Comparison of ENCODE assay signal across 16 cellular contexts in genomic region chr2:109380502-109381326, GRCh38.
DNase-seq lines count a peak whose midpoint lies in the region; ATAC-seq and TF ChIP-seq lines count a peak whose summit lies in the region.
"Had no signal": no experiment of that assay in that cellular context is flagged by ENCODE, and none has a peak within 500 bp of the region (broad histone marks: within the 10 kb centered on the region; RNA-seq: fewer than 3 reads in every experiment).

No MANE protein-coding gene starts in this region.

- H3K27ac ChIP-seq in mammary epithelial cell (ENCODE audit: insufficient read depth, low read depth, low read length) (no peak overlapping the region), left lung (no peak overlapping the region), upper lobe of right lung (no peak overlapping the region)

- H3K4me1 Mint-ChIP-seq in MCF 10A (ENCODE audit: insufficient read depth, unreplicated experiment): peaks cover 15% of the 10 kb centered on the region
- no peaks in the 10 kb centered on the region for H3K4me1 Mint-ChIP-seq in activated CD8-positive, alpha-beta memory T cell treated with anti-CD3 and anti-CD28 coated beads, Interleukin-2, amount 10 ng/mL, durations not matched to agents 7 days and 5 days

- H3K36me3 Mint-ChIP-seq in MCF 10A (ENCODE audit: insufficient read depth, unreplicated experiment): peaks cover 21% of the 10 kb centered on the region
- H3K36me3 Mint-ChIP-seq in activated CD8-positive, alpha-beta memory T cell treated with anti-CD3 and anti-CD28 coated beads, Interleukin-2, amount 10 ng/mL, durations not matched to agents 7 days and 5 days: no peaks in the 10 kb centered on the region

- TF ChIP-seq CTCF in MCF 10A (IDR thresholded peaks at IDR 0.05; ENCODE audit: unreplicated experiment): no peak
- TF ChIP-seq CTCF in mammary epithelial cell (conservative IDR thresholded peaks at IDR 0.05 in 1 of 2, IDR thresholded peaks at IDR 0.05 in 1 of 2; ENCODE audit: extremely low read depth in 1 of 2, insufficient read depth in 1 of 2, low read depth in 1 of 2, low read length in 2 of 2): no peak
- TF ChIP-seq CTCF in left lung (IDR thresholded peaks at IDR 0.05): no peak
- no peak for TF ChIP-seq CTCF in upper lobe of right lung (IDR thresholded peaks at IDR 0.05)

- POLR2A ChIA-PET in MCF 10A (lab: Yijun Ruan, JAX): no interaction called here

- H3K9me3 Mint-ChIP-seq in MCF 10A (ENCODE audit: unreplicated experiment): no peaks in the 10 kb centered on the region
- no peaks in the 10 kb centered on the region for H3K9me3 Mint-ChIP-seq in activated CD8-positive, alpha-beta memory T cell treated with anti-CD3 and anti-CD28 coated beads, Interleukin-2, amount 10 ng/mL, durations not matched to agents 7 days and 5 days (ENCODE audit: low read depth)
- H3K9me3 Mint-ChIP-seq: CD8-positive, alpha-beta T cell; T-helper 1 cell treated with Interleukin-12 subunit alpha and Interleukin-12 subunit beta and Interleukin-4 antibody, amounts not matched to agents 30 μg/mL and 1 μg/mL, for 36 hours had no signal

- no peaks in the 10 kb centered on the region for H3K27me3 ChIP-seq in mammary epithelial cell (ENCODE audit: insufficient read depth, low read length)
- H3K27me3 ChIP-seq in left lung: no peaks in the 10 kb centered on the region
- H3K27me3 ChIP-seq in upper lobe of right lung: no peaks in the 10 kb centered on the region

- H3K27ac Mint-ChIP-seq in MCF 10A (ENCODE audit: low read depth, unreplicated experiment): no peak overlapping the region
- H3K27ac Mint-ChIP-seq in activated CD8-positive, alpha-beta memory T cell treated with anti-CD3 and anti-CD28 coated beads, Interleukin-2, amount 10 ng/mL, durations not matched to agents 7 days and 5 days: no peak overlapping the region
- H3K27ac Mint-ChIP-seq: CD8-positive, alpha-beta T cell; T-helper 1 cell treated with Interleukin-12 subunit alpha and Interleukin-12 subunit beta and Interleukin-4 antibody, amounts not matched to agents 30 μg/mL and 1 μg/mL, for 36 hours had no signal

- H3K27me3 Mint-ChIP-seq in MCF 10A (ENCODE audit: insufficient read depth, unreplicated experiment): no peaks in the 10 kb centered on the region
- H3K27me3 Mint-ChIP-seq in activated CD8-positive, alpha-beta memory T cell treated with anti-CD3 and anti-CD28 coated beads, Interleukin-2, amount 10 ng/mL, durations not matched to agents 7 days and 5 days: peaks cover 2% of the 10 kb centered on the region

- in situ Hi-C loops in mammary epithelial cell (cut with MboI; ENCODE audit: low sequenced_read_pairs in 2 of 2): no loop called here

- ATAC-seq in activated CD8-positive, alpha-beta memory T cell treated with anti-CD3 and anti-CD28 coated beads, Interleukin-2, amount 10 ng/mL, durations not matched to agents 7 days and 5 days: no peak
- ATAC-seq in left lung (no peak), upper lobe of right lung (no peak)
- ATAC-seq: CD8-positive, alpha-beta T cell; Panc1 had no signal

- H3K36me3 ChIP-seq in mammary epithelial cell (ENCODE audit: insufficient read depth, low read length): no peaks in the 10 kb centered on the region
- H3K36me3 ChIP-seq in left lung: no peaks in the 10 kb centered on the region
- no peaks in the 10 kb centered on the region for H3K36me3 ChIP-seq in upper lobe of right lung

- no peak overlapping the region for H3K4me3 ChIP-seq in mammary epithelial cell (replicated peaks in 1 of 3; ENCODE audit: insufficient read depth in 1 of 3, low read depth in 2 of 3, low read length in 3 of 3)
- no peak overlapping the region for H3K4me3 ChIP-seq in left lung
- no peak overlapping the region for H3K4me3 ChIP-seq in upper lobe of right lung

- CTCF ChIA-PET in MCF 10A (lab: Yijun Ruan, JAX): interaction anchor here (0.6 kb wide), 1 partner anchor 165 kb away, joined by 3 read pairs; no protein-coding TSS in a partner anchor
- CTCF ChIA-PET in mammary epithelial cell (lab: Charles Lee; ENCODE audit: low non-redundant PET): no interaction called here
- CTCF ChIA-PET in activated CD8-positive, alpha-beta memory T cell treated with anti-CD3 and anti-CD28 coated beads, Interleukin-2, amount 10 ng/mL, durations not matched to agents 7 days and 5 days (lab: Charles Lee): no interaction called here

- H3K79me2 ChIP-seq in mammary epithelial cell (ENCODE audit: insufficient read depth, low read length): no peaks in the 10 kb centered on the region

- H3K4me2 ChIP-seq in mammary epithelial cell (ENCODE audit: insufficient read depth, low read depth, low read length): no peak overlapping the region

- H3K9me3 ChIP-seq in mammary epithelial cell (replicated peaks; ENCODE audit: insufficient read depth, low read length): no peaks in the 10 kb centered on the region
- H3K9me3 ChIP-seq in left lung: no peaks in the 10 kb centered on the region
- H3K9me3 ChIP-seq in upper lobe of right lung: no peaks in the 10 kb centered on the region

- no peak overlapping the region for H3K4me3 Mint-ChIP-seq in MCF 10A (ENCODE audit: unreplicated experiment)
- H3K4me3 Mint-ChIP-seq in activated CD8-positive, alpha-beta memory T cell treated with anti-CD3 and anti-CD28 coated beads, Interleukin-2, amount 10 ng/mL, durations not matched to agents 7 days and 5 days: no peak overlapping the region
- H3K4me3 Mint-ChIP-seq: CD8-positive, alpha-beta T cell; T-helper 1 cell treated with Interleukin-12 subunit alpha and Interleukin-12 subunit beta and Interleukin-4 antibody, amounts not matched to agents 30 μg/mL and 1 μg/mL, for 36 hours had no signal

- H3K4me1 ChIP-seq in mammary epithelial cell (ENCODE audit: insufficient read depth, low read length): no peaks in the 10 kb centered on the region
- H3K4me1 ChIP-seq in left lung: peaks cover 7 to 14% of the 10 kb centered on the region in 2 donors
- H3K4me1 ChIP-seq in upper lobe of right lung: peaks cover 15% of the 10 kb centered on the region

- intact Hi-C loops in MCF 10A (cut with micrococcal nuclease) (no loop called here), mammary epithelial cell (cut with micrococcal nuclease) (no loop called here), left lung (cut with DNase I) (no loop called here), upper lobe of right lung (cut with DNase I) (no loop called here)

- DNase-seq in MCF 10A (ENCODE audit: unreplicated experiment): peak; percentile 17
- no peak for DNase-seq in mammary epithelial cell
- DNase-seq in activated CD8-positive, alpha-beta memory T cell treated with anti-CD3 and anti-CD28 coated beads, Interleukin-2, amount 10 ng/mL, durations not matched to agents 7 days and 5 days: peak; percentile 31
- DNase-seq in left lung: peak; percentile 10 to 41
- peak; percentile 31 for DNase-seq in upper lobe of right lung
- no peak for DNase-seq in anterior cingulate cortex (lab: John Stamatoyannopoulos, UW)
- DNase-seq in H4 (ENCODE audit: low spot score): no peak
- DNase-seq in activated CD4-positive, alpha-beta T cell treated with anti-CD3 and anti-CD28 coated beads, Interleukin-2, amount 50 U/mL, for 1 hour: no peak
- DNase-seq: ACHN; erythroblast; NCI-H2029 treated with DMSO at 0.1 percent for 48 hours; NCI-H69; stimulated activated CD4-positive, alpha-beta T cell treated with anti-CD3 and anti-CD28 coated beads, Interleukin-15, amount 100 ng/mL, for 24 hours had no signal

- no peaks in the 10 kb centered on the region for H4K20me1 ChIP-seq in mammary epithelial cell (ENCODE audit: insufficient read depth, low read length)

- BruUV-seq in MCF 10A (replicated peaks; lab: Mats Ljungman, UMichigan) (no TSS peak), mammary epithelial cell (replicated peaks; lab: Mats Ljungman, UMichigan) (no TSS peak)

- no peak overlapping the region for H2AFZ ChIP-seq in mammary epithelial cell (ENCODE audit: low read depth, low read length)

- dilution Hi-C loops in mammary epithelial cell (cut with HindIII; ENCODE audit: low sequenced_read_pairs): no loop called here

- WGBS in mammary epithelial cell (ENCODE audit: low coverage, missing lambda C conversion rate): 78% methylated on average over 12 of the region's 12 CpGs

- no peak overlapping the region for H3K9ac ChIP-seq in mammary epithelial cell (ENCODE audit: insufficient read depth, low read length)

Comparison
In these comparisons a context has a peak if more than half of its experiments do, and no peak if none do; other contexts are left out.
1. DNase-seq: peak in MCF 10A (single experiment), activated CD8-positive, alpha-beta memory T cell treated with anti-CD3 and anti-CD28 coated beads, Interleukin-2, amount 10 ng/mL, durations not matched to agents 7 days and 5 days (single experiment), left lung (2 of 2) and upper lobe of right lung (single experiment); none in mammary epithelial cell (single experiment), anterior cingulate cortex (0 of 58), H4 (single experiment) and activated CD4-positive, alpha-beta T cell treated with anti-CD3 and anti-CD28 coated beads, Interleukin-2, amount 50 U/mL, for 1 hour (single experiment).